23 cellular contexts compared by ENCODE assay signal in the genomic region with DNA sequence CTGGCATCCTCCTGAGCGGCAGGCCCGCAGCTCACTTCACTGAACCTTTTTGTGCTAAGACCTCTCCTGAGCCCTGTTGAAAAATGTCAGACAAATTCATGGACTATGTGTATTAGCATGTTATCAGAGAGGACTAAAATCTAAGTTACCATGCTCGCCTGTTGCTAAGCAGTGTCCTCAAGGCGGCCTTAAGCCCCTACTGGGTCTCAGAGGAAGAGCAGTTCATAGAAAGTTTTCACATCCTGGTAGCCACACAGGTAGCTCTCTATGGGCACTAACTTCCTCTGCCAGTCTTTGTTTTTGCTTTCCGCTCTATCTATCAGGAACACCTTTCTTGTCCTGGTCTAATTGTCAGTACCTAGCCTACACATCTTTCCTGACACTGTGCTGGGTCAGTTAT.
DNase-seq lines count a peak whose midpoint lies in the region; ATAC-seq, FAIRE-seq and TF ChIP-seq lines count a peak whose summit lies in the region.
"Had no signal": no experiment of that assay in that cellular context is flagged by ENCODE, and none has a peak within 500 bp of the region (broad histone marks: within the 10 kb centered on the region; RNA-seq: fewer than 3 reads in every experiment).

No MANE protein-coding gene starts in this region.

- in situ Hi-C loops in HepG2 (cut with HindIII; ENCODE audit: extremely low pct_ligation_motif_present, low pct_unique_long_range_greater_than_20kb): no loop called here

- H4K20me1 ChIP-seq in HepG2 (ENCODE audit: insufficient read depth, low read length): no peaks in the 10 kb centered on the region

- H3K27ac ChIP-seq in HepG2 (ENCODE audit: extremely low read length, insufficient read depth, low read length) (no peak overlapping the region), right lobe of liver (no peak overlapping the region), RWPE2 (ENCODE audit: poor library complexity, severe bottlenecking) (no peak overlapping the region), ovary (no peak overlapping the region)
- H3K27ac ChIP-seq: C4-2B, KMS-11, Peyer's patch, SJCRH30 had no signal

- H3K27me3 ChIP-seq in HepG2 (ENCODE audit: control insufficient read depth in 1 of 2, insufficient read depth in 2 of 2, low read length in 2 of 2) (no peaks in the 10 kb centered on the region), right lobe of liver (no peaks in the 10 kb centered on the region), RWPE2 (ENCODE audit: insufficient read depth, poor library complexity, severe bottlenecking) (peaks cover 3% of the 10 kb centered on the region), ovary (no peaks in the 10 kb centered on the region)
- H3K27me3 ChIP-seq: Peyer's patch, SJCRH30 had no signal

- no peak overlapping the region for H2AFZ ChIP-seq in HepG2 (ENCODE audit: low read length)

- no peak for TF ChIP-seq RAD21 in HepG2 (CRISPR knock-in tag; IDR thresholded peaks at IDR 0.05)

- DNase-seq in HepG2 (ENCODE audit: low spot score): no peak
- DNase-seq in right lobe of liver: no peak
- DNase-seq in RWPE2 (ENCODE audit: low spot score): no peak
- DNase-seq in iPS-NIHi11 (ENCODE audit: low spot score): peak; percentile 13
- no peak for DNase-seq in activated effector memory CD4-positive, alpha-beta T cell treated with Interleukin-2 at 50 U/mL for 16 hours
- DNase-seq in NCI-H526 (lab: John Stamatoyannopoulos, UW): no peak
- DNase-seq in ovary: no peak
- no peak for DNase-seq in GM12891 (ENCODE audit: insufficient read length, low spot score)
- DNase-seq: CD8-positive, alpha-beta memory T cell; GDM1; HCEC 1CT; IMR-90; NCI-H1105 treated with DMSO at 0.1 percent for 48 hours; NCI-H2029 treated with DMSO at 0.1 percent for 48 hours; NCI-H446; NCI-H69; NK-92 treated with Interleukin-12 subunit alpha and Interleukin-12 subunit beta, amount 100 ng/mL, for 24 hours; Peyer's patch; SJCRH30 had no signal

- H3K9me3 ChIP-seq in HepG2 (ENCODE audit: low read length) (no peaks in the 10 kb centered on the region), right lobe of liver (no peaks in the 10 kb centered on the region), RWPE2 (ENCODE audit: severe bottlenecking) (no peaks in the 10 kb centered on the region), ovary (no peaks in the 10 kb centered on the region)
- H3K9me3 ChIP-seq: Peyer's patch, SJCRH30 had no signal

- FAIRE-seq in HepG2 (lab: Jason Lieb, UNC) (no peak), GM12891 (lab: Jason Lieb, UNC) (no peak)
- FAIRE-seq: A204.1, HTR-8/SVneo had no signal

- TF ChIP-seq EP300 in HepG2 (IDR thresholded peaks at IDR 0.05; ENCODE audit: low read depth in 2 of 2, low read length in 2 of 2): no peak
- TF ChIP-seq EP300 in HepG2 (CRISPR knock-in tag; IDR thresholded peaks at IDR 0.05; ENCODE audit: borderline replicate concordance): no peak
- TF ChIP-seq EP300 in ovary (IDR thresholded peaks at IDR 0.05): no peak

- no peak for TF ChIP-seq POLR2A in HepG2 (IDR thresholded peaks at IDR 0.05; ENCODE audit: insufficient read depth in 1 of 2, low read depth in 2 of 2, low read length in 2 of 2)
- TF ChIP-seq POLR2A in right lobe of liver (IDR thresholded peaks at IDR 0.05): no peak
- TF ChIP-seq POLR2A in ovary (IDR thresholded peaks at IDR 0.05): no peak
- TF ChIP-seq POLR2A in GM12891 (IDR thresholded peaks at IDR 0.05; ENCODE audit: low read depth, low read length): no peak

- ATAC-seq in HepG2 (peak; percentile 64), right lobe of liver (no peak), RWPE2 (ENCODE audit: low read depth) (peak; percentile 55; the same call in 2 of the 3 replicates)

- TF ChIP-seq CTCF in HepG2 (CRISPR knock-in tag; IDR thresholded peaks at IDR 0.05) (no peak), right lobe of liver (IDR thresholded peaks at IDR 0.05) (no peak), RWPE2 (IDR thresholded peaks at IDR 0.05; ENCODE audit: poor library complexity, severe bottlenecking) (no peak), ovary (IDR thresholded peaks at IDR 0.05) (no peak)

- CTCF ChIA-PET in HepG2 (lab: Yijun Ruan, JAX; ENCODE audit: low intra/inter-chr PET ratio, low total read pairs): no interaction called here

- H3K4me2 ChIP-seq in HepG2 (ENCODE audit: low read depth, low read length): no peak overlapping the region
- H3K4me2 ChIP-seq: KMS-11 had no signal

- WGBS in HepG2 (ENCODE audit: low lambda C conversion rate): 1% methylated on average over 5 of the region's 5 CpGs
- WGBS in right lobe of liver (ENCODE audit: insufficient coverage, low coverage, low lambda C conversion rate, missing lambda C conversion rate): 83% methylated on average over 4 of the region's 5 CpGs
- 82 to 94% (median 87%) methylated on average over 5 of the region's 5 CpGs for WGBS in ovary, 3 donors

- H3K36me3 ChIP-seq in HepG2 (replicated peaks in 1 of 2; ENCODE audit: control insufficient read depth in 1 of 2, insufficient read depth in 2 of 2, low read length in 2 of 2) (no peaks in the 10 kb centered on the region), right lobe of liver (no peaks in the 10 kb centered on the region), RWPE2 (ENCODE audit: low read depth) (no peaks in the 10 kb centered on the region), ovary (no peaks in the 10 kb centered on the region)
- H3K36me3 ChIP-seq: Peyer's patch, SJCRH30 had no signal

- intact Hi-C loops in HepG2 (cut with micrococcal nuclease; ENCODE audit: unreplicated experiment) (no loop called here), right lobe of liver (cut with DNase I) (no loop called here), ovary (cut with DNase I) (no loop called here)

- H3K4me3 ChIP-seq in HepG2 (replicated peaks in 1 of 3; ENCODE audit: insufficient read depth in 1 of 3, low read depth in 2 of 3, low read length in 3 of 3) (no peak overlapping the region), right lobe of liver (no peak overlapping the region), RWPE2 (ENCODE audit: severe bottlenecking) (no peak overlapping the region), ovary (no peak overlapping the region)
- H3K4me3 ChIP-seq: Peyer's patch, SJCRH30 had no signal

- no TSS peak for BruUV-seq in HepG2 (replicated peaks; lab: Mats Ljungman, UMichigan)

- H3K9ac ChIP-seq in HepG2 (ENCODE audit: insufficient read depth, low read depth, low read length): no peak overlapping the region
- H3K9ac ChIP-seq: KMS-11 had no signal

- no peaks in the 10 kb centered on the region for H3K79me2 ChIP-seq in HepG2 (ENCODE audit: insufficient read depth, low read length)

- H3K4me1 ChIP-seq in HepG2 (ENCODE audit: insufficient read depth, low read length): no peaks in the 10 kb centered on the region
- H3K4me1 ChIP-seq in right lobe of liver: no peaks in the 10 kb centered on the region
- H3K4me1 ChIP-seq in RWPE2 (ENCODE audit: insufficient read depth, poor library complexity, severe bottlenecking): no peaks in the 10 kb centered on the region
- H3K4me1 ChIP-seq in ovary (ENCODE audit: insufficient read depth): no peaks in the 10 kb centered on the region
- H3K4me1 ChIP-seq: Peyer's patch, SJCRH30 had no signal

- POLR2A ChIA-PET in HepG2 (lab: Yijun Ruan, JAX): no interaction called here

TF ChIP-seq in HepG2, 621 proteins besides CTCF, POLR2A, EP300 and RAD21 (continues in another document):
- TF ChIP-seq ZNF251 (CRISPR knock-in tag; IDR thresholded peaks at IDR 0.05) (no peak), NR1H2 (CRISPR knock-in tag; IDR thresholded peaks at IDR 0.05; ENCODE audit: borderline replicate concordance, low read depth) (no peak), SIN3A (IDR thresholded peaks at IDR 0.05; ENCODE audit: borderline replicate concordance, low read depth, low read length) (no peak), NFYC (CRISPR knock-in tag; IDR thresholded peaks at IDR 0.05) (no peak)
- TF ChIP-seq, protein P1, sequence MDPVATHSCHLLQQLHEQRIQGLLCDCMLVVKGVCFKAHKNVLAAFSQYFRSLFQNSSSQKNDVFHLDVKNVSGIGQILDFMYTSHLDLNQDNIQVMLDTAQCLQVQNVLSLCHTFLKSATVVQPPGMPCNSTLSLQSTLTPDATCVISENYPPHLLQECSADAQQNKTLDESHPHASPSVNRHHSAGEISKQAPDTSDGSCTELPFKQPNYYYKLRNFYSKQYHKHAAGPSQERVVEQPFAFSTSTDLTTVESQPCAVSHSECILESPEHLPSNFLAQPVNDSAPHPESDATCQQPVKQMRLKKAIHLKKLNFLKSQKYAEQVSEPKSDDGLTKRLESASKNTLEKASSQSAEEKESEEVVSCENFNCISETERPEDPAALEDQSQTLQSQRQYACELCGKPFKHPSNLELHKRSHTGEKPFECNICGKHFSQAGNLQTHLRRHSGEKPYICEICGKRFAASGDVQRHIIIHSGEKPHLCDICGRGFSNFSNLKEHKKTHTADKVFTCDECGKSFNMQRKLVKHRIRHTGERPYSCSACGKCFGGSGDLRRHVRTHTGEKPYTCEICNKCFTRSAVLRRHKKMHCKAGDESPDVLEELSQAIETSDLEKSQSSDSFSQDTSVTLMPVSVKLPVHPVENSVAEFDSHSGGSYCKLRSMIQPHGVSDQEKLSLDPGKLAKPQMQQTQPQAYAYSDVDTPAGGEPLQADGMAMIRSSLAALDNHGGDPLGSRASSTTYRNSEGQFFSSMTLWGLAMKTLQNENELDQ (CRISPR knock-in tag; IDR thresholded peaks at IDR 0.05; ENCODE audit: borderline replicate concordance): no peak

TF ChIP-seq in GM12891, 5 proteins besides CTCF, POLR2A, EP300 and RAD21:
- TF ChIP-seq PAX5 (IDR thresholded peaks at IDR 0.05; ENCODE audit: insufficient read depth, low read length, severe bottlenecking): no peak
- no peak for TF ChIP-seq SPI1 (IDR thresholded peaks at IDR 0.05; ENCODE audit: low read depth, low read length)
- TF ChIP-seq POLR2AphosphoS5 (IDR thresholded peaks at IDR 0.05; ENCODE audit: low read depth, low read length): no peak
- TF ChIP-seq TAF1 (IDR thresholded peaks at IDR 0.05; ENCODE audit: low read depth, low read length): no peak
- no peak for TF ChIP-seq POU2F2 (IDR thresholded peaks at IDR 0.05; ENCODE audit: low read depth, low read length)

Comparison
In these comparisons a context has a peak if more than half of its experiments do, and no peak if none do; other contexts are left out.
1. ATAC-seq: peak in HepG2 (single experiment) and RWPE2 (single experiment); none in right lobe of liver (0 of 4).